ENCODE assay signal across 9 cellular contexts in genomic region chr17:43701318-43701743, GRCh38. TPM values are rescaled to one million over a fixed set of nuclear protein-coding genes. Genes with fewer than 3 reads are reported as not detected.
DNase-seq lines count a peak whose midpoint lies in the region; ATAC-seq and TF ChIP-seq lines count a peak whose summit lies in the region.
"Had no signal": no experiment of that assay in that cellular context is flagged by ENCODE, and none has a peak within 500 bp of the region (broad histone marks: within the 10 kb centered on the region; RNA-seq: fewer than 3 reads in every experiment).

No MANE protein-coding gene starts in this region.

- H3F3A ChIP-seq in SK-N-SH (replicated peaks; ENCODE audit: insufficient read depth), result peaks cover 3% of the 10 kb centered on the region

- ATAC-seq in GM21528 (IDR thresholded peaks at IDR 0.05; ENCODE audit: low FRiP score, unreplicated experiment) (no peak), HG03378 (IDR thresholded peaks at IDR 0.05; ENCODE audit: unreplicated experiment) (no peak)

- no peak overlapping the region for H2AFZ ChIP-seq in SK-N-SH (ENCODE audit: low read depth)

- no peak overlapping the region for H3K4me2 ChIP-seq in SK-N-SH

- H3K4me1 Mint-ChIP-seq in activated naive CD8-positive, alpha-beta T cell treated with anti-CD3 and anti-CD28 coated beads for 36 hours, result peaks cover 12% of the 10 kb centered on the region

- POLR2A ChIA-PET in SK-N-SH (lab: Yijun Ruan, JAX), result no interaction called here

- H3K4me3 Mint-ChIP-seq in activated naive CD8-positive, alpha-beta T cell treated with anti-CD3 and anti-CD28 coated beads for 36 hours, result no peak overlapping the region

- H3K9me3 ChIP-seq in MG63 (peaks cover 10% of the 10 kb centered on the region), spleen (peaks cover 0 to 3% (median 0%) of the 10 kb centered on the region in 8 donors), SK-N-SH (no peaks in the 10 kb centered on the region)
- H3K9me3 ChIP-seq: thoracic aorta had no signal

- no peak overlapping the region for H3K4me3 ChIP-seq in MG63
- peak overlapping the region in 1 of 8 donors; percentile 19 for H3K4me3 ChIP-seq in spleen
- no peak overlapping the region for H3K4me3 ChIP-seq in SK-N-SH (ENCODE audit: low read depth in 2 of 2, low read length in 1 of 2)
- H3K4me3 ChIP-seq: thoracic aorta had no signal

- H3K27me3 ChIP-seq in MG63 (no peaks in the 10 kb centered on the region), spleen (replicated peaks in 1 of 7) (peaks cover 0 to 64% (median 0%) of the 10 kb centered on the region in 7 donors), SK-N-SH (ENCODE audit: insufficient read depth) (no peaks in the 10 kb centered on the region)

- no peak overlapping the region for H3K9ac ChIP-seq in SK-N-SH

- no peak for TF ChIP-seq EP300 in SK-N-SH (IDR thresholded peaks at IDR 0.05; ENCODE audit: borderline replicate concordance in 1 of 2, low read depth in 1 of 2, low read length in 1 of 2)

- TF ChIP-seq CTCF in GM13976 (IDR thresholded peaks at IDR 0.05; ENCODE audit: borderline replicate concordance, control extremely low read depth, extremely low read depth, insufficient read depth, missing control alignments) (no peak), spleen (IDR thresholded peaks at IDR 0.05 in 8 of 11, conservative IDR thresholded peaks at IDR 0.05 in 3 of 11) (no peak), SK-N-SH (IDR thresholded peaks at IDR 0.05) (no peak)

- intact Hi-C loops in spleen (cut with DNase I; ENCODE audit: low total_unique reads), result no loop called here

- H3K36me3 ChIP-seq in MG63 (no peaks in the 10 kb centered on the region), spleen (no peaks in the 10 kb centered on the region), SK-N-SH (replicated peaks in 1 of 2; ENCODE audit: control insufficient read depth in 1 of 2, insufficient read depth in 2 of 2, low read length in 1 of 2) (no peaks in the 10 kb centered on the region)
- H3K36me3 ChIP-seq: thoracic aorta had no signal

- peaks cover 3% of the 10 kb centered on the region for H3K9me3 Mint-ChIP-seq in activated naive CD8-positive, alpha-beta T cell treated with anti-CD3 and anti-CD28 coated beads for 36 hours

- peaks cover 2 to 24% (median 14%) of the 10 kb centered on the region in 6 donors for H3K4me1 ChIP-seq in spleen
- peaks cover under 1 to 5% of the 10 kb centered on the region in 2 experiments; a peak in 2 of 4 replicates for H3K4me1 ChIP-seq in SK-N-SH (ENCODE audit: control insufficient read depth in 1 of 2, insufficient read depth in 2 of 2, low read depth in 1 of 2, low read length in 1 of 2)

- H3K27me3 Mint-ChIP-seq in activated naive CD8-positive, alpha-beta T cell treated with anti-CD3 and anti-CD28 coated beads for 36 hours, result peaks cover 27% of the 10 kb centered on the region

- H3K27ac ChIP-seq in spleen (peak overlapping the region in 1 of 8 donors; percentile 38), SK-N-SH (ENCODE audit: low read depth in 2 of 2, low read length in 1 of 2) (no peak overlapping the region)
- H3K27ac ChIP-seq: thoracic aorta had no signal

- no peaks in the 10 kb centered on the region for H4K20me1 ChIP-seq in SK-N-SH (ENCODE audit: insufficient read depth)

- peak; percentile 62 for DNase-seq in GM13976 (ENCODE audit: low spot score)
- peak; percentile 98 for DNase-seq in MG63
- DNase-seq in activated naive CD8-positive, alpha-beta T cell treated with anti-CD3 and anti-CD28 coated beads for 36 hours, result peak; percentile 73
- DNase-seq in spleen, result peak; percentile 84
- DNase-seq in SK-N-SH, result no peak
- no peak for DNase-seq in NCI-H510A (lab: John Stamatoyannopoulos, UW)

- no peaks in the 10 kb centered on the region for H3K79me2 ChIP-seq in SK-N-SH (ENCODE audit: insufficient read depth)

- TF ChIP-seq RAD21 in SK-N-SH (IDR thresholded peaks at IDR 0.05; ENCODE audit: low read length), result no peak

- no peaks in the 10 kb centered on the region for H3K9me2 ChIP-seq in SK-N-SH

- H3K27ac Mint-ChIP-seq in activated naive CD8-positive, alpha-beta T cell treated with anti-CD3 and anti-CD28 coated beads for 36 hours, result no peak overlapping the region

- in situ Hi-C loops in GM13976 (cut with MboI; ENCODE audit: low sequenced_read_pairs, unreplicated experiment), result loop anchor here (5.0 kb wide), 1 partner anchor 46 kb away; no protein-coding TSS in a partner anchor

- 4 to 24% (median 8%) methylated on average over 16 of the region's 16 CpGs for WGBS in spleen, 5 donors
- 70% methylated on average over 7 of the region's 16 CpGs for WGBS in SK-N-SH (ENCODE audit: low lambda C conversion rate)

- CTCF ChIA-PET in SK-N-SH (lab: Yijun Ruan, JAX), result interaction anchor here (2.3 kb wide), 1 partner anchor 145 kb away, joined by 9 read pairs; the partner anchor contains the start of gene CD300LG

- no peaks in the 10 kb centered on the region for H3K36me3 Mint-ChIP-seq in activated naive CD8-positive, alpha-beta T cell treated with anti-CD3 and anti-CD28 coated beads for 36 hours

- TF ChIP-seq POLR2A in spleen (IDR thresholded peaks at IDR 0.05), result no peak

TF ChIP-seq in SK-N-SH, 30 proteins besides CTCF, POLR2A, EP300 and RAD21 (continues in another document):
- TF ChIP-seq GATA2 (CRISPR knock-in tag; IDR thresholded peaks at IDR 0.05) (no peak), NRF1 (IDR thresholded peaks at IDR 0.05; ENCODE audit: low read depth, low read length) (no peak), USF1 (IDR thresholded peaks at IDR 0.05; ENCODE audit: borderline replicate concordance, low read depth) (no peak), GABPA (IDR thresholded peaks at IDR 0.05; ENCODE audit: low read depth) (no peak), TEAD4 (IDR thresholded peaks at IDR 0.05; ENCODE audit: borderline replicate concordance, insufficient read depth) (no peak), MXI1 (IDR thresholded peaks at IDR 0.05; ENCODE audit: low read depth, low read length) (no peak), USF2 (IDR thresholded peaks at IDR 0.05; ENCODE audit: borderline replicate concordance, low read depth, low read length) (no peak), MEF2A (IDR thresholded peaks at IDR 0.05; ENCODE audit: borderline replicate concordance, low read depth) (no peak)
- TF ChIP-seq, protein P1, sequence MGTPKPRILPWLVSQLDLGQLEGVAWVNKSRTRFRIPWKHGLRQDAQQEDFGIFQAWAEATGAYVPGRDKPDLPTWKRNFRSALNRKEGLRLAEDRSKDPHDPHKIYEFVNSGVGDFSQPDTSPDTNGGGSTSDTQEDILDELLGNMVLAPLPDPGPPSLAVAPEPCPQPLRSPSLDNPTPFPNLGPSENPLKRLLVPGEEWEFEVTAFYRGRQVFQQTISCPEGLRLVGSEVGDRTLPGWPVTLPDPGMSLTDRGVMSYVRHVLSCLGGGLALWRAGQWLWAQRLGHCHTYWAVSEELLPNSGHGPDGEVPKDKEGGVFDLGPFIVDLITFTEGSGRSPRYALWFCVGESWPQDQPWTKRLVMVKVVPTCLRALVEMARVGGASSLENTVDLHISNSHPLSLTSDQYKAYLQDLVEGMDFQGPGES (IDR thresholded peaks at IDR 0.05; ENCODE audit: low read depth, low read length), result no peak
- TF ChIP-seq, protein P2, sequence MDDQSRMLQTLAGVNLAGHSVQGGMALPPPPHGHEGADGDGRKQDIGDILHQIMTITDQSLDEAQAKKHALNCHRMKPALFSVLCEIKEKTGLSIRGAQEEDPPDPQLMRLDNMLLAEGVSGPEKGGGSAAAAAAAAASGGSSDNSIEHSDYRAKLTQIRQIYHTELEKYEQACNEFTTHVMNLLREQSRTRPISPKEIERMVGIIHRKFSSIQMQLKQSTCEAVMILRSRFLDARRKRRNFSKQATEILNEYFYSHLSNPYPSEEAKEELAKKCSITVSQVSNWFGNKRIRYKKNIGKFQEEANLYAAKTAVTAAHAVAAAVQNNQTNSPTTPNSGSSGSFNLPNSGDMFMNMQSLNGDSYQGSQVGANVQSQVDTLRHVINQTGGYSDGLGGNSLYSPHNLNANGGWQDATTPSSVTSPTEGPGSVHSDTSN (IDR thresholded peaks at IDR 0.05), result no peak

RNA-seq across cellular contexts. Expression of gene MEOX1, which starts 39.6 kb away (rescaled TPM):
- total RNA-seq in MG63 (2014; rRNA removed; shearing (Covaris generic); ENCODE audit: low replicate concordance), result 1.1 TPM in 1 of 2 replicates, not detected in the other
- under 1 TPM; 0.14 to 0.25 TPM for total RNA-seq in activated naive CD8-positive, alpha-beta T cell treated with anti-CD3 and anti-CD28 coated beads for 36 hours
- 10 to 100 TPM in 6 of 7 donors, 1 to 10 TPM in 1; 4.1 to 46.9 (median 32.9) TPM for total RNA-seq in spleen
- polyA plus RNA-seq in spleen (10 to 100 TPM in 1 of 3 donors, 1 to 10 TPM in 2; 5.6 to 14.8 (median 7.5) TPM), SK-N-SH (2012; rRNA removed) (0.05 TPM in 1 of 2 replicates, not detected in the other)
- polyA plus RNA-seq in SK-N-SH (2012; cell fraction: cytosol; rRNA removed), result 0.03 and 0.04 TPM in 2 replicates
- polyA plus RNA-seq in SK-N-SH (2012; cell fraction: nucleus; rRNA removed), result 0.02 TPM in 1 of 2 replicates, not detected in the other

RNA-seq across cellular contexts. Expression of gene SOST, which starts 57.3 kb away (rescaled TPM):
- not detected in 2 replicates for total RNA-seq in MG63 (2014; rRNA removed; shearing (Covaris generic); ENCODE audit: low replicate concordance)
- total RNA-seq in activated naive CD8-positive, alpha-beta T cell treated with anti-CD3 and anti-CD28 coated beads for 36 hours, result not detected
- not detected for total RNA-seq in spleen
- under 1 TPM in 1 of 3 donors, not detected in 2; 0.04 TPM for polyA plus RNA-seq in spleen
- not detected in 2 replicates for polyA plus RNA-seq in SK-N-SH (2012; rRNA removed)
- polyA plus RNA-seq in SK-N-SH (2012; cell fraction: cytosol; rRNA removed), result 0.01 TPM in 1 of 2 replicates, not detected in the other
- not detected in 2 replicates for polyA plus RNA-seq in SK-N-SH (2012; cell fraction: nucleus; rRNA removed)

Comparison
In these comparisons a context has a peak if more than half of its experiments do, and no peak if none do; other contexts are left out.
1. DNase-seq: peak in GM13976 (single experiment), MG63 (single experiment), activated naive CD8-positive, alpha-beta T cell treated with anti-CD3 and anti-CD28 coated beads for 36 hours (single experiment) and spleen (single experiment); none in SK-N-SH (single experiment) and NCI-H510A (single experiment).